ENCODE assay signal across 18 cellular contexts in the genomic region with DNA sequence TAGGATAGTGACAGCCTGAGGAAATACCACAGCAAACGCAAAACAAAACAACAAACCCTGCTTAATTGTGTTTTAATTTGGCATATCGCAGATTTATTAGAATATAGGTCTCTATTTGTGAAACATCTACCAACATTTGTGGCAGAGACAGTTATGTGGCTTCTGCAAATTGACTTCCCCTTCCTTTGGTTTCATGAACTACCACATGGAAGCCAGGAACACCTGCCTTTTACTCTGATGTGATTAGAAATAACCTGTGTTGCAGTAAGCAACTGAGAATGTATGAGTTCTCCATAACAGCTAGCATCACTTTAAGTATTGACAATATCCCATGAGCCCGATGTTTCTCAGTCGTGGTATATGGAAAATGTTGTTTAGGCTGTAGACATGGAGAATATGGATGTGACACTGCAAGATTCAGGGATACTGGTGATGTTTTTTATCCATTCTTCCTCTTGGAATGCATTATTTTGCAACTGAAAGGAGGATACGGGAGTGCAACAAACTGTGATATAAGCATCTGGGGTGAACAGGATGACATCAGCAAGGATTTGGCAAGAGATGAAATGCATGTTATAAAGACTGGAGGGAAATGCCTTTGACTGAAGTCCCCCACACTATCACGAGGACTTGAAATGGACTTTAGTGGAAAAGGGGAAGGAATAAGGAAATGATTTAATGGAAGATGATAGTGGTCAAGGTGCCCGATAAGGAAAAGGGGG.
DNase-seq lines count a peak whose midpoint lies in the region; ATAC-seq, FAIRE-seq and TF ChIP-seq lines count a peak whose summit lies in the region.
"Had no signal": no experiment of that assay in that cellular context is flagged by ENCODE, and none has a peak within 500 bp of the region (broad histone marks: within the 10 kb centered on the region; RNA-seq: fewer than 3 reads in every experiment).

No MANE protein-coding gene starts in this region.

- H2AFZ ChIP-seq in HepG2 (ENCODE audit: low read length), result no peak overlapping the region

- no peak for FAIRE-seq in HepG2 (lab: Jason Lieb, UNC)
- FAIRE-seq: bronchial epithelial cell, H1, kidney had no signal

- no peak for TF ChIP-seq POLR2A in HepG2 (IDR thresholded peaks at IDR 0.05; ENCODE audit: insufficient read depth in 1 of 2, low read depth in 2 of 2, low read length in 2 of 2)

- H3K36me3 ChIP-seq in HepG2 (replicated peaks in 1 of 2; ENCODE audit: control insufficient read depth in 1 of 2, insufficient read depth in 2 of 2, low read length in 2 of 2), result no peaks in the 10 kb centered on the region
- H3K36me3 ChIP-seq: heart left ventricle had no signal

- H3K9me3 ChIP-seq in CD4-positive, alpha-beta T cell (ENCODE audit: control insufficient read depth, low read length), result no peaks in the 10 kb centered on the region
- H3K9me3 ChIP-seq in HepG2 (ENCODE audit: low read length), result no peaks in the 10 kb centered on the region
- H3K9me3 ChIP-seq: heart left ventricle had no signal

- H3K9ac ChIP-seq in HepG2 (ENCODE audit: insufficient read depth, low read depth, low read length), result no peak overlapping the region

- no peaks in the 10 kb centered on the region for H3K4me1 ChIP-seq in HepG2 (ENCODE audit: insufficient read depth, low read length)

- TF ChIP-seq RAD21 in HepG2 (CRISPR knock-in tag; IDR thresholded peaks at IDR 0.05), result no peak

- POLR2A ChIA-PET in CD4-positive, alpha-beta T cell (lab: Charles Lee), result interaction anchor here (2.0 kb wide), 1 partner anchor 10 kb away, joined by 4 read pairs; no protein-coding TSS in a partner anchor
- POLR2A ChIA-PET in naive thymus-derived CD8-positive, alpha-beta T cell (lab: Charles Lee), result no interaction called here
- POLR2A ChIA-PET in HepG2 (lab: Yijun Ruan, JAX), result no interaction called here

- H3K4me3 ChIP-seq in HepG2 (replicated peaks in 1 of 3; ENCODE audit: insufficient read depth in 1 of 3, low read depth in 2 of 3, low read length in 3 of 3), result no peak overlapping the region
- H3K4me3 ChIP-seq: heart left ventricle, skin epidermis had no signal

- no TSS peak for BruUV-seq in HepG2 (replicated peaks; lab: Mats Ljungman, UMichigan)

- H3K36me3 Mint-ChIP-seq in CD4-positive, alpha-beta T cell (ENCODE audit: low read depth), result no peaks in the 10 kb centered on the region
- peaks cover 7% of the 10 kb centered on the region for H3K36me3 Mint-ChIP-seq in central memory CD8-positive, alpha-beta T cell (ENCODE audit: insufficient read depth)
- H3K36me3 Mint-ChIP-seq in naive thymus-derived CD8-positive, alpha-beta T cell, result peaks cover 0 to 6% (median 0%) of the 10 kb centered on the region in 3 donors
- no peaks in the 10 kb centered on the region for H3K36me3 Mint-ChIP-seq in type B pancreatic cell

- H3K4me1 Mint-ChIP-seq in CD4-positive, alpha-beta T cell (ENCODE audit: low read depth), result peaks cover 57% of the 10 kb centered on the region
- H3K4me1 Mint-ChIP-seq in central memory CD8-positive, alpha-beta T cell, result peaks cover 40% of the 10 kb centered on the region
- peaks cover 32 to 59% (median 57%) of the 10 kb centered on the region in 4 donors for H3K4me1 Mint-ChIP-seq in naive thymus-derived CD8-positive, alpha-beta T cell
- peaks cover 24% of the 10 kb centered on the region for H3K4me1 Mint-ChIP-seq in type B pancreatic cell (ENCODE audit: unreplicated experiment)

- no peaks in the 10 kb centered on the region for H4K20me1 ChIP-seq in HepG2 (ENCODE audit: insufficient read depth, low read length)

- no peak for ATAC-seq in CD4-positive, alpha-beta T cell (ENCODE audit: poor library complexity)
- no peak for ATAC-seq in central memory CD8-positive, alpha-beta T cell (replicated peaks; ENCODE audit: extremely low read depth, poor library complexity, severe bottlenecking)
- ATAC-seq in naive thymus-derived CD8-positive, alpha-beta T cell, result peak; percentile 16 to 32
- ATAC-seq in HepG2 (no peak), esophagus mucosa (no peak)
- ATAC-seq: heart left ventricle had no signal

- H3K27ac Mint-ChIP-seq in CD4-positive, alpha-beta T cell, result peak overlapping the region; percentile 16
- H3K27ac Mint-ChIP-seq in central memory CD8-positive, alpha-beta T cell (ENCODE audit: low read depth), result peak overlapping the region; percentile 66
- peak overlapping the region; percentile 1 to 88 (median 64) for H3K27ac Mint-ChIP-seq in naive thymus-derived CD8-positive, alpha-beta T cell
- no peak overlapping the region for H3K27ac Mint-ChIP-seq in type B pancreatic cell

- no peaks in the 10 kb centered on the region for H3K27me3 ChIP-seq in CD4-positive, alpha-beta T cell (ENCODE audit: control insufficient read depth, insufficient read depth, low read length)
- no peaks in the 10 kb centered on the region for H3K27me3 ChIP-seq in HepG2 (ENCODE audit: control insufficient read depth in 1 of 2, insufficient read depth in 2 of 2, low read length in 2 of 2)
- H3K27me3 ChIP-seq: heart left ventricle had no signal

- no peaks in the 10 kb centered on the region for H3K9me3 Mint-ChIP-seq in CD4-positive, alpha-beta T cell
- no peaks in the 10 kb centered on the region for H3K9me3 Mint-ChIP-seq in central memory CD8-positive, alpha-beta T cell
- H3K9me3 Mint-ChIP-seq in naive thymus-derived CD8-positive, alpha-beta T cell, result no peaks in the 10 kb centered on the region
- H3K9me3 Mint-ChIP-seq in type B pancreatic cell, result peaks cover 4% of the 10 kb centered on the region

- no peak for TF ChIP-seq CTCF in CD4-positive, alpha-beta T cell (IDR thresholded peaks at IDR 0.05)
- TF ChIP-seq CTCF in type B pancreatic cell (conservative IDR thresholded peaks at IDR 0.05), result no peak
- TF ChIP-seq CTCF in HepG2 (CRISPR knock-in tag; IDR thresholded peaks at IDR 0.05), result no peak

- in situ Hi-C loops in HepG2 (cut with HindIII; ENCODE audit: extremely low pct_ligation_motif_present, low pct_unique_long_range_greater_than_20kb), result no loop called here

- intact Hi-C loops in CD4-positive, alpha-beta T cell (cut with DNase I, micrococcal nuclease), result loop anchor here in 1 of 2 experiments (5.0 kb wide), 2 partner anchors 44 to 199 kb away; no protein-coding TSS in a partner anchor
- intact Hi-C loops in HepG2 (cut with micrococcal nuclease; ENCODE audit: unreplicated experiment), result no loop called here

- H3K27ac ChIP-seq in CD4-positive, alpha-beta T cell (ENCODE audit: low read depth, low read length), result no peak overlapping the region
- H3K27ac ChIP-seq in HepG2 (ENCODE audit: extremely low read length, insufficient read depth, low read length), result no peak overlapping the region
- H3K27ac ChIP-seq: heart left ventricle, VCaP had no signal

- CTCF ChIA-PET in CD4-positive, alpha-beta T cell (lab: Charles Lee), result no interaction called here
- CTCF ChIA-PET in HepG2 (lab: Yijun Ruan, JAX; ENCODE audit: low intra/inter-chr PET ratio, low total read pairs), result no interaction called here

- no peak for DNase-seq in CD4-positive, alpha-beta T cell
- DNase-seq in KG1 (lab: John Stamatoyannopoulos, UW) (peak; percentile 4), type B pancreatic cell (ENCODE audit: extremely low spot score, unreplicated experiment) (no peak), HepG2 (ENCODE audit: low spot score) (no peak)
- DNase-seq in central memory CD8-positive, alpha-beta T cell (ENCODE audit: low spot score in 2 of 2), result no peak
- DNase-seq in naive thymus-derived CD8-positive, alpha-beta T cell, result peak in 1 of 10 donors; percentile 25
- DNase-seq: C1 segment of cervical spinal cord; EL; heart left ventricle; kidney; NCI-H1105 treated with DMSO at 0.1 percent for 48 hours; OCI-M1; stimulated activated naive CD4-positive, alpha-beta T cell had no signal

- H3K27me3 Mint-ChIP-seq in CD4-positive, alpha-beta T cell, result no peaks in the 10 kb centered on the region
- no peaks in the 10 kb centered on the region for H3K27me3 Mint-ChIP-seq in central memory CD8-positive, alpha-beta T cell
- H3K27me3 Mint-ChIP-seq in naive thymus-derived CD8-positive, alpha-beta T cell, result no peaks in the 10 kb centered on the region
- H3K27me3 Mint-ChIP-seq in type B pancreatic cell, result no peaks in the 10 kb centered on the region

- no peak overlapping the region for H3K4me3 Mint-ChIP-seq in CD4-positive, alpha-beta T cell
- H3K4me3 Mint-ChIP-seq in central memory CD8-positive, alpha-beta T cell, result no peak overlapping the region
- H3K4me3 Mint-ChIP-seq in naive thymus-derived CD8-positive, alpha-beta T cell, result peak overlapping the region in 7 of 10 donors; percentile 3 to 62 (median 23)
- no peak overlapping the region for H3K4me3 Mint-ChIP-seq in type B pancreatic cell

- WGBS in HepG2 (ENCODE audit: low lambda C conversion rate), result 42% methylated on average over 7 of the region's 7 CpGs

- H3K79me2 ChIP-seq in HepG2 (ENCODE audit: insufficient read depth, low read length), result no peaks in the 10 kb centered on the region

- H3K4me2 ChIP-seq in HepG2 (ENCODE audit: low read depth, low read length), result no peak overlapping the region

- TF ChIP-seq EP300 in HepG2 (IDR thresholded peaks at IDR 0.05; ENCODE audit: low read depth in 2 of 2, low read length in 2 of 2) (no peak), HepG2 (CRISPR knock-in tag; IDR thresholded peaks at IDR 0.05; ENCODE audit: borderline replicate concordance) (no peak)

TF ChIP-seq in HepG2, 621 proteins besides CTCF, POLR2A, EP300 and RAD21 (continues in another document):
- TF ChIP-seq PITX1 (CRISPR knock-in tag; IDR thresholded peaks at IDR 0.05), result no peak
- TF ChIP-seq, protein P1, sequence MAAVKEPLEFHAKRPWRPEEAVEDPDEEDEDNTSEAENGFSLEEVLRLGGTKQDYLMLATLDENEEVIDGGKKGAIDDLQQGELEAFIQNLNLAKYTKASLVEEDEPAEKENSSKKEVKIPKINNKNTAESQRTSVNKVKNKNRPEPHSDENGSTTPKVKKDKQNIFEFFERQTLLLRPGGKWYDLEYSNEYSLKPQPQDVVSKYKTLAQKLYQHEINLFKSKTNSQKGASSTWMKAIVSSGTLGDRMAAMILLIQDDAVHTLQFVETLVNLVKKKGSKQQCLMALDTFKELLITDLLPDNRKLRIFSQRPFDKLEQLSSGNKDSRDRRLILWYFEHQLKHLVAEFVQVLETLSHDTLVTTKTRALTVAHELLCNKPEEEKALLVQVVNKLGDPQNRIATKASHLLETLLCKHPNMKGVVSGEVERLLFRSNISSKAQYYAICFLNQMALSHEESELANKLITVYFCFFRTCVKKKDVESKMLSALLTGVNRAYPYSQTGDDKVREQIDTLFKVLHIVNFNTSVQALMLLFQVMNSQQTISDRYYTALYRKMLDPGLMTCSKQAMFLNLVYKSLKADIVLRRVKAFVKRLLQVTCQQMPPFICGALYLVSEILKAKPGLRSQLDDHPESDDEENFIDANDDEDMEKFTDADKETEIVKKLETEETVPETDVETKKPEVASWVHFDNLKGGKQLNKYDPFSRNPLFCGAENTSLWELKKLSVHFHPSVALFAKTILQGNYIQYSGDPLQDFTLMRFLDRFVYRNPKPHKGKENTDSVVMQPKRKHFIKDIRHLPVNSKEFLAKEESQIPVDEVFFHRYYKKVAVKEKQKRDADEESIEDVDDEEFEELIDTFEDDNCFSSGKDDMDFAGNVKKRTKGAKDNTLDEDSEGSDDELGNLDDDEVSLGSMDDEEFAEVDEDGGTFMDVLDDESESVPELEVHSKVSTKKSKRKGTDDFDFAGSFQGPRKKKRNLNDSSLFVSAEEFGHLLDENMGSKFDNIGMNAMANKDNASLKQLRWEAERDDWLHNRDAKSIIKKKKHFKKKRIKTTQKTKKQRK (IDR thresholded peaks at IDR 0.05; ENCODE audit: low read length), result no peak

Comparison
In these comparisons a context has a peak if more than half of its experiments do, and no peak if none do; other contexts are left out.
1. ATAC-seq: peak in naive thymus-derived CD8-positive, alpha-beta T cell (2 of 2); none in CD4-positive, alpha-beta T cell (single experiment), central memory CD8-positive, alpha-beta T cell (single experiment), HepG2 (single experiment) and esophagus mucosa (single experiment).
2. H3K4me3 Mint-ChIP-seq: peak in naive thymus-derived CD8-positive, alpha-beta T cell (7 of 10); none in CD4-positive, alpha-beta T cell (single experiment), central memory CD8-positive, alpha-beta T cell (single experiment) and type B pancreatic cell (single experiment).